In the genomic region with DNA sequence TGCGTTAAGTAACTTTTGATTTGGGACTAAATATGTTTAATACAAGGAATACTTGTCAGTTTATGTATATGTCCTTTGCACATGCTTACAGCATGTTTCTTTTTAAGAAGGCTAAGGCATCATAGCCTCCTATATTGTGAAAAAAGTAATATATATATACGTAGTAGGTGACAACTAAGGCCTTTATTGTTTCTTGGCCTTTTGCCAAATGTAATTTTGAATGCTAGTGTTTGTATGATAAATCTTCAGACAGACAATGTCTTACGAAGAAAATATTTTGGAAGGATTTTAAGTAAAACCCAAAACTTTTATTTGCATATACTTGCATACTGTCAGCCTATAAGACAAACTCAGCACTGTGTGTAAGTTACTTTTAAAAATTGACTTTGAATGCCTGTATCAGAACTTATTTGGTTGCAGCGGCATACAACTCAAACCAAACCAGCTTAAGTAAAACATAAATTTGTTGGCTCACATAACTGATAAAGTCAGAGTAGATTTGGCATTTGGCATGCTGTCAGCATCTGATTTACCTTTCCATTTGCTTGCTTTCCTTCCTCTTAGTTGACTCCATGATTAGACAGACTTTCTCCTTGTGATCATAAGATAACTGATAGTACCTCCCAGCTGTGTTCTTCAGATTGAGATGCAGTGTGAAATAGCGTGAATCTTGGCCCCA, we compare ENCODE assay signal across 31 cellular contexts.
"Had no signal": no experiment of that assay in that cellular context is flagged by ENCODE, and none has a peak within 500 bp of the region (broad histone marks: within the 10 kb centered on the region; RNA-seq: fewer than 3 reads in every experiment).

No MANE protein-coding gene starts in this region.

- DNase-seq: activated B cell treated with CpG ODN at 0.5 μM for 24 hours; activated CD4-positive, alpha-beta T cell treated with anti-CD3 and anti-CD28 coated beads for 36 hours; activated CD4-positive, alpha-beta T cell treated with anti-CD3 and anti-CD28 coated beads, Interleukin-2, amount 50 U/mL, for 4 hours; activated CD8-positive, alpha-beta memory T cell treated with anti-CD3 and anti-CD28 coated beads for 24 hours; activated CD8-positive, alpha-beta memory T cell treated with anti-CD3 and anti-CD28 coated beads, Interleukin-2, amount 50 U/mL, for 4 hours; activated naive CD4-positive, alpha-beta T cell; activated T-cell treated with anti-CD3 and anti-CD28 coated beads, Interleukin-2, amount 50 U/mL, for 4 hours; adrenal gland; central memory CD4-positive, alpha-beta T cell; colonic mucosa; dorsolateral prefrontal cortex; effector memory CD8-positive, alpha-beta T cell; glutamatergic neuron; immature natural killer cell; left ventricle myocardium superior; mammary epithelial cell; midbrain; retina; sigmoid colon; stimulated activated CD4-positive, alpha-beta T cell treated with anti-CD3 and anti-CD28 coated beads, Interleukin-4, amount 100 ng/mL, for 1 hour; stimulated activated naive CD4-positive, alpha-beta T cell had no signal

- H3K36me3 ChIP-seq: adrenal gland, ascending aorta, colonic mucosa, esophagus muscularis mucosa, sigmoid colon, thoracic aorta, vagina had no signal

- H2AFZ ChIP-seq: hepatocyte had no signal

- H3K9me3 Mint-ChIP-seq: activated B cell treated with CpG ODN at 0.5 μM for 24 hours; activated T-cell treated with anti-CD3 and anti-CD28 coated beads, Interleukin-2, amount 50 U/mL, for 4 hours; activated T-helper 2 cell treated with anti-CD3 and anti-CD28 coated beads, Interferon-gamma antibody, Interleukin-2, Interleukin-4, amounts not matched to agents 10 μg/mL and 5 μg/mL and 100 μg/mL, durations not matched to agents 14 hours and 24 hours and 36 hours; effector memory CD8-positive, alpha-beta T cell; immature natural killer cell; natural killer cell treated with Interleukin-12 subunit alpha and Interleukin-12 subunit beta and Interleukin-15 and Interleukin-18, amount 100 ng/mL, for 72 hours; type B pancreatic cell had no signal

- H3K36me3 Mint-ChIP-seq: natural killer cell treated with Interleukin-12 subunit alpha and Interleukin-12 subunit beta and Interleukin-15 and Interleukin-18, amount 100 ng/mL, for 72 hours had no signal

- H3K27ac Mint-ChIP-seq: activated B cell treated with CpG ODN at 0.5 μM for 24 hours; activated CD4-positive, alpha-beta T cell treated with anti-CD3 and anti-CD28 coated beads for 36 hours; activated naive CD8-positive, alpha-beta T cell; activated T-helper 2 cell treated with anti-CD3 and anti-CD28 coated beads, Interferon-gamma antibody, Interleukin-2, Interleukin-4, amounts not matched to agents 10 μg/mL and 5 μg/mL and 100 μg/mL, durations not matched to agents 14 hours and 24 hours and 36 hours; effector memory CD8-positive, alpha-beta T cell; immature natural killer cell; natural killer cell treated with Interleukin-12 subunit alpha and Interleukin-12 subunit beta and Interleukin-15 and Interleukin-18, amount 100 ng/mL, for 72 hours; progenitor cell of endocrine pancreas; type B pancreatic cell had no signal

- H3K4me2 ChIP-seq: hepatocyte had no signal

- H3K4me1 ChIP-seq: colonic mucosa had no signal

- H3K27me3 ChIP-seq: adrenal gland, ascending aorta, colonic mucosa, dorsolateral prefrontal cortex, esophagus muscularis mucosa, hepatocyte, sigmoid colon, vagina had no signal

- H3K4me3 Mint-ChIP-seq: activated B cell treated with CpG ODN at 0.5 μM for 24 hours; activated CD4-positive, alpha-beta T cell treated with anti-CD3 and anti-CD28 coated beads for 36 hours; activated naive CD8-positive, alpha-beta T cell; activated T-cell treated with anti-CD3 and anti-CD28 coated beads, Interleukin-2, amount 50 U/mL, for 4 hours; effector memory CD8-positive, alpha-beta T cell; immature natural killer cell; natural killer cell treated with Interleukin-12 subunit alpha and Interleukin-12 subunit beta and Interleukin-15 and Interleukin-18, amount 100 ng/mL, for 72 hours; type B pancreatic cell had no signal

- H3K4me3 ChIP-seq: adrenal gland, ascending aorta, colonic mucosa, dorsolateral prefrontal cortex, esophagus muscularis mucosa, hepatocyte, sigmoid colon, thoracic aorta, vagina had no signal

- H3K9me3 ChIP-seq: adrenal gland, ascending aorta, colonic mucosa, esophagus muscularis mucosa, sigmoid colon, thoracic aorta, vagina had no signal

- ATAC-seq: activated CD4-positive, alpha-beta T cell treated with anti-CD3 and anti-CD28 coated beads for 36 hours; activated T-cell treated with anti-CD3 and anti-CD28 coated beads, Interleukin-2, amount 50 U/mL, for 4 hours; effector memory CD8-positive, alpha-beta T cell; left ventricle myocardium superior; natural killer cell treated with Interleukin-12 subunit alpha and Interleukin-12 subunit beta and Interleukin-15 and Interleukin-18, amount 100 ng/mL, for 72 hours had no signal

- H3K27ac ChIP-seq: adrenal gland, ascending aorta, colonic mucosa, dorsolateral prefrontal cortex, esophagus muscularis mucosa, hepatocyte, sigmoid colon, thoracic aorta, vagina had no signal

- H3K27me3 Mint-ChIP-seq: activated B cell treated with CpG ODN at 0.5 μM for 24 hours; activated CD4-positive, alpha-beta T cell treated with anti-CD3 and anti-CD28 coated beads for 36 hours; activated naive CD8-positive, alpha-beta T cell; effector memory CD8-positive, alpha-beta T cell; natural killer cell treated with Interleukin-12 subunit alpha and Interleukin-12 subunit beta and Interleukin-15 and Interleukin-18, amount 100 ng/mL, for 72 hours; progenitor cell of endocrine pancreas; type B pancreatic cell had no signal
